In genomic region chr19:2048959-2049740, GRCh38 we compare ENCODE assay signal across 8 cellular contexts. TPM values are rescaled to one million over a fixed set of nuclear protein-coding genes. Genes with fewer than 3 reads are reported as not detected.
DNase-seq lines count a peak whose midpoint lies in the region; ATAC-seq, FAIRE-seq and TF ChIP-seq lines count a peak whose summit lies in the region.

No MANE protein-coding gene starts in this region.

- no peaks in the 10 kb centered on the region for H3K9me3 Mint-ChIP-seq in activated naive CD8-positive, alpha-beta T cell treated with anti-CD3 and anti-CD28 coated beads, Interleukin-2, amount 10 ng/mL, durations not matched to agents 7 days and 5 days

- FAIRE-seq in small intestine (lab: Jason Lieb, UNC): no peak

- no peaks in the 10 kb centered on the region for H3K27me3 ChIP-seq in small intestine (ENCODE audit: control insufficient read depth in 2 of 2, insufficient read depth in 2 of 2, low read length in 2 of 2)

- H3K4me3 ChIP-seq in HFF-Myc (replicated peaks; ENCODE audit: low read depth, low read length): peak overlapping the region; percentile 69
- peak overlapping the region; percentile 76 for H3K4me3 ChIP-seq in iPS-11a (ENCODE audit: low read depth, low read length)
- peak overlapping the region; percentile 94 to 99 for H3K4me3 ChIP-seq in small intestine (ENCODE audit: low read depth in 1 of 2, low read length in 2 of 2)

- peaks cover 0 to 6% of the 10 kb centered on the region in 2 donors for H3K36me3 ChIP-seq in small intestine (ENCODE audit: control insufficient read depth in 2 of 2, insufficient read depth in 2 of 2, low read length in 2 of 2)

- H3K4me1 Mint-ChIP-seq in activated naive CD8-positive, alpha-beta T cell treated with anti-CD3 and anti-CD28 coated beads, Interleukin-2, amount 10 ng/mL, durations not matched to agents 7 days and 5 days: peaks cover 24% of the 10 kb centered on the region

- peak overlapping the region; percentile 77 for H3K27ac Mint-ChIP-seq in activated naive CD8-positive, alpha-beta T cell treated with anti-CD3 and anti-CD28 coated beads, Interleukin-2, amount 10 ng/mL, durations not matched to agents 7 days and 5 days

- POLR2A ChIA-PET in activated naive CD8-positive, alpha-beta T cell treated with anti-CD3 and anti-CD28 coated beads, Interleukin-2, amount 10 ng/mL, durations not matched to agents 7 days and 5 days (lab: Charles Lee): interaction anchor here (0.5 to 5.2 kb wide), 10 partner anchors 9 to 970 kb away, joined by 3 to 73 read pairs (median 6); no protein-coding TSS in a partner anchor

- H3K9me3 ChIP-seq in small intestine (ENCODE audit: control insufficient read depth, low read depth): no peaks in the 10 kb centered on the region

- peaks cover 10% of the 10 kb centered on the region for H3K36me3 Mint-ChIP-seq in activated naive CD8-positive, alpha-beta T cell treated with anti-CD3 and anti-CD28 coated beads, Interleukin-2, amount 10 ng/mL, durations not matched to agents 7 days and 5 days

- H3K4me1 ChIP-seq in small intestine (ENCODE audit: control insufficient read depth in 2 of 2, insufficient read depth in 1 of 2, low read depth in 1 of 2, low read length in 1 of 2): peaks cover 8 to 18% of the 10 kb centered on the region in 2 donors

- H3K27me3 Mint-ChIP-seq in activated naive CD8-positive, alpha-beta T cell treated with anti-CD3 and anti-CD28 coated beads, Interleukin-2, amount 10 ng/mL, durations not matched to agents 7 days and 5 days: no peaks in the 10 kb centered on the region

- no peak for TF ChIP-seq CTCF in HFF-Myc (IDR thresholded peaks at IDR 0.05; ENCODE audit: low read depth, low read length, missing control alignments)

- peak overlapping the region; percentile 92 to 93 for H3K27ac ChIP-seq in small intestine (ENCODE audit: low read depth in 1 of 2, low read length in 1 of 2)

- DNase-seq in HFF-Myc (ENCODE audit: extremely low read depth, low read depth) (no peak), small intestine (no peak), hepatic stellate cell (ENCODE audit: low spot score) (no peak)
- no peak for DNase-seq in activated naive CD8-positive, alpha-beta T cell treated with anti-CD3 and anti-CD28 coated beads, Interleukin-2, amount 10 ng/mL, durations not matched to agents 7 days and 5 days
- no peak for DNase-seq in activated CD4-positive, alpha-beta T cell treated with anti-CD3 and anti-CD28 coated beads for 1 hour

- no peak for ATAC-seq in activated naive CD8-positive, alpha-beta T cell treated with anti-CD3 and anti-CD28 coated beads, Interleukin-2, amount 10 ng/mL, durations not matched to agents 7 days and 5 days (ENCODE audit: low read depth)
- no peak for ATAC-seq in GM19023 (IDR thresholded peaks at IDR 0.05; ENCODE audit: unreplicated experiment)
- no peak for ATAC-seq in GM21447 (IDR thresholded peaks at IDR 0.05; ENCODE audit: unreplicated experiment)

- H3K4me3 Mint-ChIP-seq in activated naive CD8-positive, alpha-beta T cell treated with anti-CD3 and anti-CD28 coated beads, Interleukin-2, amount 10 ng/mL, durations not matched to agents 7 days and 5 days: peak overlapping the region; percentile 91

- WGBS in small intestine, 3 donors: 13 to 44% (median 24%) methylated on average over 26 to 27 of the region's 27 CpGs

RNA-seq across cellular contexts. Expression of gene MKNK2, which starts 1.9 kb away (rescaled TPM):
- total RNA-seq in activated naive CD8-positive, alpha-beta T cell treated with anti-CD3 and anti-CD28 coated beads, Interleukin-2, amount 10 ng/mL, durations not matched to agents 7 days and 5 days: 100 to 1,000 TPM; 319 to 341 TPM
- 10 to 100 TPM; 47.6 to 97.7 (median 80.1) TPM for polyA plus RNA-seq in small intestine

RNA-seq across cellular contexts. Expression of gene BTBD2, which starts 33.6 kb away (rescaled TPM):
- total RNA-seq in activated naive CD8-positive, alpha-beta T cell treated with anti-CD3 and anti-CD28 coated beads, Interleukin-2, amount 10 ng/mL, durations not matched to agents 7 days and 5 days: 10 to 100 TPM; 55.0 to 61.4 TPM
- 10 to 100 TPM; 32.7 to 60.9 (median 45.2) TPM for polyA plus RNA-seq in small intestine

RNA-seq across cellular contexts. Expression of gene MOB3A, which starts 47.0 kb away (rescaled TPM):
- 100 to 1,000 TPM; 190 to 200 TPM for total RNA-seq in activated naive CD8-positive, alpha-beta T cell treated with anti-CD3 and anti-CD28 coated beads, Interleukin-2, amount 10 ng/mL, durations not matched to agents 7 days and 5 days
- polyA plus RNA-seq in small intestine: 10 to 100 TPM in 2 of 3 donors, 1 to 10 TPM in 1; 7.6 to 16.3 (median 12.7) TPM

RNA-seq across cellular contexts. Expression of gene IZUMO4, which starts 47.6 kb away (rescaled TPM):
- total RNA-seq in activated naive CD8-positive, alpha-beta T cell treated with anti-CD3 and anti-CD28 coated beads, Interleukin-2, amount 10 ng/mL, durations not matched to agents 7 days and 5 days: 10 to 100 TPM; 16.0 to 17.7 TPM
- polyA plus RNA-seq in small intestine: 1 to 10 TPM; 3.5 to 5.8 (median 4.8) TPM
